In genomic region chr1:173881117-173881516, GRCh38 we compare ENCODE assay signal across 1 cellular context. TPM values are rescaled to one million over a fixed set of nuclear protein-coding genes. Genes with fewer than 3 reads are reported as not detected.
"Had no signal": no experiment of that assay in that cellular context is flagged by ENCODE, and none has a peak within 500 bp of the region (broad histone marks: within the 10 kb centered on the region; RNA-seq: fewer than 3 reads in every experiment).

No MANE protein-coding gene starts in this region.

RNA-seq across cellular contexts. Expression of gene SERPINC1, which starts 36.0 kb away (rescaled TPM):
- total RNA-seq: G401 had no signal
